Comparison of ENCODE assay signal across 22 cellular contexts in the genomic region with DNA sequence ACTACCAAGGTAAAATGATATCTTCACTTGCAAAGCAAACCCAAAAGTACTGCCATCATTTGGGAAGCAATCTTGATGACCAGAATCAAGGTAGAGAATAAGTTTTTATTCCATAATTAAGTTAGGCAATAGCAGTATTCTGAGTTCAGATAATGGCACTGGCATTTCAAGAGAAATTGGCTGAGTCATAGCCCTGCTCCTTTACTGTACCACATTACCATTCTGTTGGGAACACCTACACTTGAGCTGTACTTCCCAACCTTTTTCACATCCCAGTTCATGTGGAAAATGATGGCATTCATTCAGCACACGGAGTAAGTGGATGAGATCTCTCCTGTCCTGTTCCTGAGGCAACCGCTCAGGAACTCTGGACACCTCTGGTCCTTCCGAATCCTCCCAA.
DNase-seq lines count a peak whose midpoint lies in the region; ATAC-seq and TF ChIP-seq lines count a peak whose summit lies in the region.
"Had no signal": no experiment of that assay in that cellular context is flagged by ENCODE, and none has a peak within 500 bp of the region (broad histone marks: within the 10 kb centered on the region; RNA-seq: fewer than 3 reads in every experiment).

No MANE protein-coding gene starts in this region.

- no peak for TF ChIP-seq EP300 in SK-N-SH (IDR thresholded peaks at IDR 0.05; ENCODE audit: borderline replicate concordance in 1 of 2, low read depth in 1 of 2, low read length in 1 of 2)

- H2AFZ ChIP-seq in SK-N-SH (ENCODE audit: low read depth), result no peak overlapping the region

- H3K9me3 ChIP-seq in SK-N-SH (no peaks in the 10 kb centered on the region), mucosa of descending colon (no peaks in the 10 kb centered on the region)

- intact Hi-C loops in mucosa of descending colon (cut with DNase I, micrococcal nuclease), result no loop called here

- peak overlapping the region in 1 of 2 experiments; percentile 19; a peak in 1 of 4 replicates for H3K27ac ChIP-seq in SK-N-SH (ENCODE audit: low read depth in 2 of 2, low read length in 1 of 2)

- TF ChIP-seq CTCF in SK-N-SH (IDR thresholded peaks at IDR 0.05), result no peak
- no peak for TF ChIP-seq CTCF in mucosa of descending colon (IDR thresholded peaks at IDR 0.05)

- H3K27me3 ChIP-seq in SK-N-SH (ENCODE audit: insufficient read depth), result no peaks in the 10 kb centered on the region

- H3K4me1 ChIP-seq in SK-N-SH (ENCODE audit: control insufficient read depth in 1 of 2, insufficient read depth in 2 of 2, low read depth in 1 of 2, low read length in 1 of 2), result peaks cover 3 to 15% of the 10 kb centered on the region in 2 experiments; a peak in 3 of 4 replicates
- H3K4me1 ChIP-seq in mucosa of descending colon (ENCODE audit: low read depth), result no peaks in the 10 kb centered on the region

- H3K36me3 ChIP-seq in SK-N-SH (replicated peaks in 1 of 2; ENCODE audit: control insufficient read depth in 1 of 2, insufficient read depth in 2 of 2, low read length in 1 of 2) (no peaks in the 10 kb centered on the region), mucosa of descending colon (ENCODE audit: low read depth) (no peaks in the 10 kb centered on the region)

- H3K4me2 ChIP-seq in SK-N-SH, result no peak overlapping the region
- H3K4me2 ChIP-seq: smooth muscle cell had no signal

- H3K4me3 ChIP-seq in SK-N-SH (ENCODE audit: low read depth in 2 of 2, low read length in 1 of 2) (no peak overlapping the region), mucosa of descending colon (no peak overlapping the region)
- H3K4me3 ChIP-seq: smooth muscle cell had no signal

- H3K79me2 ChIP-seq in SK-N-SH (ENCODE audit: insufficient read depth), result no peaks in the 10 kb centered on the region; the same call in 1 of the 2 replicates

- WGBS in SK-N-SH (ENCODE audit: low lambda C conversion rate), result 61% methylated on average over 3 of the region's 3 CpGs

- CTCF ChIA-PET in SK-N-SH (lab: Yijun Ruan, JAX), result no interaction called here

- peaks cover 28% of the 10 kb centered on the region for H3F3A ChIP-seq in SK-N-SH (replicated peaks; ENCODE audit: insufficient read depth)

- POLR2A ChIA-PET in SK-N-SH (lab: Yijun Ruan, JAX), result no interaction called here

- H3K9me2 ChIP-seq in SK-N-SH, result no peaks in the 10 kb centered on the region

- no peak overlapping the region for H3K9ac ChIP-seq in SK-N-SH

- ATAC-seq in esophagus mucosa (peak; percentile 59), mucosa of descending colon (peak; percentile 36), HG02970 (IDR thresholded peaks at IDR 0.05; ENCODE audit: low FRiP score, unreplicated experiment) (no peak)
- ATAC-seq: Panc1; stimulated activated naive CD8-positive, alpha-beta T cell treated with anti-CD3 and anti-CD28 coated beads, Interleukin-15, Interleukin-2, amounts not matched to agents 100 U/mL and 50 U/mL, for 24 hours had no signal

- TF ChIP-seq RAD21 in SK-N-SH (IDR thresholded peaks at IDR 0.05; ENCODE audit: low read length), result no peak

- no peaks in the 10 kb centered on the region for H4K20me1 ChIP-seq in SK-N-SH (ENCODE audit: insufficient read depth)

- DNase-seq in HCEC 1CT, result peak; percentile 12
- no peak for DNase-seq in SK-N-SH
- no peak for DNase-seq in mucosa of descending colon
- no peak for DNase-seq in activated T-cell treated with anti-CD3 and anti-CD28 coated beads, Interleukin-2, amount 50 U/mL, for 48 hours
- DNase-seq in ureter (ENCODE audit: low spot score), result no peak
- DNase-seq in AML-193 (lab: John Stamatoyannopoulos, UW), result no peak
- DNase-seq: activated B cell treated with CpG ODN at 0.5 μM for 24 hours; activated CD4-positive, alpha-beta T cell treated with anti-CD3 and anti-CD28 coated beads, Interleukin-2, amount 50 U/mL, for 4 hours; activated CD8-positive, alpha-beta memory T cell treated with anti-CD3 and anti-CD28 coated beads, Interleukin-2, amount 50 U/mL, for 48 hours; activated effector memory CD4-positive, alpha-beta T cell treated with Interleukin-2 at 50 U/mL for 16 hours; central memory CD4-positive, alpha-beta T cell; islet precursor cell; Karpas-422; NCI-H1048; NCI-H2029; NCI-H446; stimulated activated CD4-positive, alpha-beta T cell treated with anti-CD3 and anti-CD28 coated beads, Interleukin-2, amount 100 ng/mL, for 48 hours; stimulated activated naive CD8-positive, alpha-beta T cell treated with anti-CD3 and anti-CD28 coated beads, Interleukin-15, Interleukin-2, amounts not matched to agents 100 U/mL and 50 U/mL, for 24 hours had no signal

TF ChIP-seq in SK-N-SH, 30 proteins besides CTCF, POLR2A, EP300 and RAD21:
- no peak for TF ChIP-seq RXRA (IDR thresholded peaks at IDR 0.05; ENCODE audit: borderline replicate concordance, low read depth)
- TF ChIP-seq FOSL2 (IDR thresholded peaks at IDR 0.05; ENCODE audit: borderline replicate concordance, low read depth), result 0 out of 2 replicates have a peak, but pooled peaks have one; percentile 29
